1 cellular context compared by ENCODE assay signal in the genomic region with DNA sequence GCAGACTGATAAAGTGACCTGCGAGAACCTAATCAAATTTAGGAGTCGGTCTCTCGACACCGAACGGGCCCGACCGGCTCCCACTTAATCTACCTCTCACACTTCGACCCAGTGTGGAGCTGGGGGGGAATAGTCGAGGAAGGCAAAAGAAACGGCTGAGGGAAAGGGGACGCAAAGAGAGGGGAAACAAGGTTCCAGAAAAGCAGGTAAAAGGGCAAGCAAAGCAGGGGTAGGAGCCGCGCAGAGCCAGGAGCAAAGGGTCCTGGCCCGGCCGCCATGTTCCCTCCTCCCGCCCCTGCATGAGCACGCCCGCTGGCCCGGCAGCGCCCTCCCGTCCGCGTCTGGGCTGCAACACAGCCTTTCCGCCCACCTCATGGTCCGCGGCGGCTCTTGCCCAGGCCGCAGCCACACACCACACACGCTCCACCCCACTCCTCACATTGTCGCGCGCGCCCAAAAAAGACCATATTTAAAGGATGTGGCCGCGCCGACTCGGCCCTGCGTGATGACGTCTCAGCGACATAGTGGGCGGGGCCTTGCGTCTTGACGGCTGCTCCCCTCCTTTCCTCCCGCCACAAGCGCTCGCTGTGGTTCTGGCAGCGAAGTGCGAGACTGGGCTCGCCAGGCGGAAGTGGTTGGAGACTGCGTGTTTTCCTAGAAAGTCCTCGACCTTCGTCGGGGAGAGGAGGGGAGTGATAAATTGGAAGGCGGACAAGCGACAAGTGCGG.
A peak's percentile ranks its signal among the peaks of the same experiment; 100 is the strongest.
TF ChIP-seq lines count a peak whose summit lies in the region.

A gene with protein sequence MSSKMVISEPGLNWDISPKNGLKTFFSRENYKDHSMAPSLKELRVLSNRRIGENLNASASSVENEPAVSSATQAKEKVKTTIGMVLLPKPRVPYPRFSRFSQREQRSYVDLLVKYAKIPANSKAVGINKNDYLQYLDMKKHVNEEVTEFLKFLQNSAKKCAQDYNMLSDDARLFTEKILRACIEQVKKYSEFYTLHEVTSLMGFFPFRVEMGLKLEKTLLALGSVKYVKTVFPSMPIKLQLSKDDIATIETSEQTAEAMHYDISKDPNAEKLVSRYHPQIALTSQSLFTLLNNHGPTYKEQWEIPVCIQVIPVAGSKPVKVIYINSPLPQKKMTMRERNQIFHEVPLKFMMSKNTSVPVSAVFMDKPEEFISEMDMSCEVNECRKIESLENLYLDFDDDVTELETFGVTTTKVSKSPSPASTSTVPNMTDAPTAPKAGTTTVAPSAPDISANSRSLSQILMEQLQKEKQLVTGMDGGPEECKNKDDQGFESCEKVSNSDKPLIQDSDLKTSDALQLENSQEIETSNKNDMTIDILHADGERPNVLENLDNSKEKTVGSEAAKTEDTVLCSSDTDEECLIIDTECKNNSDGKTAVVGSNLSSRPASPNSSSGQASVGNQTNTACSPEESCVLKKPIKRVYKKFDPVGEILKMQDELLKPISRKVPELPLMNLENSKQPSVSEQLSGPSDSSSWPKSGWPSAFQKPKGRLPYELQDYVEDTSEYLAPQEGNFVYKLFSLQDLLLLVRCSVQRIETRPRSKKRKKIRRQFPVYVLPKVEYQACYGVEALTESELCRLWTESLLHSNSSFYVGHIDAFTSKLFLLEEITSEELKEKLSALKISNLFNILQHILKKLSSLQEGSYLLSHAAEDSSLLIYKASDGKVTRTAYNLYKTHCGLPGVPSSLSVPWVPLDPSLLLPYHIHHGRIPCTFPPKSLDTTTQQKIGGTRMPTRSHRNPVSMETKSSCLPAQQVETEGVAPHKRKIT (minus strand): TSS at position 510 of the 728 bp plus-strand sequence. CDS start 1,165 bp downstream, outside the sequence.

TF ChIP-seq in HepG2, 621 proteins besides CTCF, POLR2A, EP300 and RAD21 (continued from another document and continues in another):
- peak; percentile 36; the same call in 1 of the 2 replicates for TF ChIP-seq FOXK2 (IDR thresholded peaks at IDR 0.05)
- TF ChIP-seq, protein P1, sequence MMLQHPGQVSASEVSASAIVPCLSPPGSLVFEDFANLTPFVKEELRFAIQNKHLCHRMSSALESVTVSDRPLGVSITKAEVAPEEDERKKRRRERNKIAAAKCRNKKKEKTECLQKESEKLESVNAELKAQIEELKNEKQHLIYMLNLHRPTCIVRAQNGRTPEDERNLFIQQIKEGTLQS (CRISPR knock-in tag; IDR thresholded peaks at IDR 0.05) = peak; percentile 62
- no peak for TF ChIP-seq JARID2 (CRISPR knock-in tag; IDR thresholded peaks at IDR 0.05; ENCODE audit: insufficient replicate concordance)
- no peak for TF ChIP-seq ZBTB3 (CRISPR knock-in tag; IDR thresholded peaks at IDR 0.05; ENCODE audit: borderline replicate concordance, low read depth)
- TF ChIP-seq, protein P2, sequence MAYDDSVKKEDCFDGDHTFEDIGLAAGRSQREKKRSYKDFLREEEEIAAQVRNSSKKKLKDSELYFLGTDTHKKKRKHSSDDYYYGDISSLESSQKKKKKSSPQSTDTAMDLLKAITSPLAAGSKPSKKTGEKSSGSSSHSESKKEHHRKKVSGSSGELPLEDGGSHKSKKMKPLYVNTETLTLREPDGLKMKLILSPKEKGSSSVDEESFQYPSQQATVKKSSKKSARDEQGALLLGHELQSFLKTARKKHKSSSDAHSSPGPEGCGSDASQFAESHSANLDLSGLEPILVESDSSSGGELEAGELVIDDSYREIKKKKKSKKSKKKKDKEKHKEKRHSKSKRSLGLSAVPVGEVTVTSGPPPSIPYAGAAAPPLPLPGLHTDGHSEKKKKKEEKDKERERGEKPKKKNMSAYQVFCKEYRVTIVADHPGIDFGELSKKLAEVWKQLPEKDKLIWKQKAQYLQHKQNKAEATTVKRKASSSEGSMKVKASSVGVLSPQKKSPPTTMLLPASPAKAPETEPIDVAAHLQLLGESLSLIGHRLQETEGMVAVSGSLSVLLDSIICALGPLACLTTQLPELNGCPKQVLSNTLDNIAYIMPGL (CRISPR knock-in tag; IDR thresholded peaks at IDR 0.05; ENCODE audit: borderline replicate concordance in 1 of 2, low read depth in 1 of 2) = peak; percentile 86 to 95
- no peak for TF ChIP-seq ZNF782 (CRISPR knock-in tag; IDR thresholded peaks at IDR 0.05; ENCODE audit: borderline replicate concordance)
- TF ChIP-seq ZNF382 (CRISPR knock-in tag; IDR thresholded peaks at IDR 0.05; ENCODE audit: borderline replicate concordance) = no peak
- TF ChIP-seq, protein P3, sequence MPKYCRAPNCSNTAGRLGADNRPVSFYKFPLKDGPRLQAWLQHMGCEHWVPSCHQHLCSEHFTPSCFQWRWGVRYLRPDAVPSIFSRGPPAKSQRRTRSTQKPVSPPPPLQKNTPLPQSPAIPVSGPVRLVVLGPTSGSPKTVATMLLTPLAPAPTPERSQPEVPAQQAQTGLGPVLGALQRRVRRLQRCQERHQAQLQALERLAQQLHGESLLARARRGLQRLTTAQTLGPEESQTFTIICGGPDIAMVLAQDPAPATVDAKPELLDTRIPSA (CRISPR knock-in tag; IDR thresholded peaks at IDR 0.05; ENCODE audit: borderline replicate concordance) = no peak
- peak; percentile 60; the same call in 1 of the 2 replicates for TF ChIP-seq ZNF317 (CRISPR knock-in tag; IDR thresholded peaks at IDR 0.05)
- TF ChIP-seq, protein P4, sequence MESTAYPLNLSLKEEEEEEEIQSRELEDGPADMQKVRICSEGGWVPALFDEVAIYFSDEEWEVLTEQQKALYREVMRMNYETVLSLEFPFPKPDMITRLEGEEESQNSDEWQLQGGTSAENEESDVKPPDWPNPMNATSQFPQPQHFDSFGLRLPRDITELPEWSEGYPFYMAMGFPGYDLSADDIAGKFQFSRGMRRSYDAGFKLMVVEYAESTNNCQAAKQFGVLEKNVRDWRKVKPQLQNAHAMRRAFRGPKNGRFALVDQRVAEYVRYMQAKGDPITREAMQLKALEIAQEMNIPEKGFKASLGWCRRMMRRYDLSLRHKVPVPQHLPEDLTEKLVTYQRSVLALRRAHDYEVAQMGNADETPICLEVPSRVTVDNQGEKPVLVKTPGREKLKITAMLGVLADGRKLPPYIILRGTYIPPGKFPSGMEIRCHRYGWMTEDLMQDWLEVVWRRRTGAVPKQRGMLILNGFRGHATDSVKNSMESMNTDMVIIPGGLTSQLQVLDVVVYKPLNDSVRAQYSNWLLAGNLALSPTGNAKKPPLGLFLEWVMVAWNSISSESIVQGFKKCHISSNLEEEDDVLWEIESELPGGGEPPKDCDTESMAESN (CRISPR knock-in tag; conservative IDR thresholded peaks at IDR 0.05) = peak; percentile 87
- TF ChIP-seq ZNF30 (CRISPR knock-in tag; IDR thresholded peaks at IDR 0.05) = peak; percentile 80
- no peak for TF ChIP-seq JDP2 (CRISPR knock-in tag; IDR thresholded peaks at IDR 0.05; ENCODE audit: borderline replicate concordance)
- no peak for TF ChIP-seq ZNF720 (CRISPR knock-in tag; IDR thresholded peaks at IDR 0.05)
- TF ChIP-seq ZNF556 (CRISPR knock-in tag; IDR thresholded peaks at IDR 0.05; ENCODE audit: borderline replicate concordance) = peak; percentile 61; the same call in 1 of the 2 replicates
- TF ChIP-seq, protein P5, sequence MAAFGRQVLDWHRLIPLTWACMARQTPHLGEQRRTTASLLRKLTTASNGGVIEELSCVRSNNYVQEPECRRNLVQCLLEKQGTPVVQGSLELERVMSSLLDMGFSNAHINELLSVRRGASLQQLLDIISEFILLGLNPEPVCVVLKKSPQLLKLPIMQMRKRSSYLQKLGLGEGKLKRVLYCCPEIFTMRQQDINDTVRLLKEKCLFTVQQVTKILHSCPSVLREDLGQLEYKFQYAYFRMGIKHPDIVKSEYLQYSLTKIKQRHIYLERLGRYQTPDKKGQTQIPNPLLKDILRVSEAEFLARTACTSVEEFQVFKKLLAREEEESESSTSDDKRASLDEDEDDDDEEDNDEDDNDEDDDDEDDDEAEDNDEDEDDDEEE (CRISPR knock-in tag; IDR thresholded peaks at IDR 0.05) = peak; percentile 87; the same call in 1 of the 2 replicates
- TF ChIP-seq, protein P6, sequence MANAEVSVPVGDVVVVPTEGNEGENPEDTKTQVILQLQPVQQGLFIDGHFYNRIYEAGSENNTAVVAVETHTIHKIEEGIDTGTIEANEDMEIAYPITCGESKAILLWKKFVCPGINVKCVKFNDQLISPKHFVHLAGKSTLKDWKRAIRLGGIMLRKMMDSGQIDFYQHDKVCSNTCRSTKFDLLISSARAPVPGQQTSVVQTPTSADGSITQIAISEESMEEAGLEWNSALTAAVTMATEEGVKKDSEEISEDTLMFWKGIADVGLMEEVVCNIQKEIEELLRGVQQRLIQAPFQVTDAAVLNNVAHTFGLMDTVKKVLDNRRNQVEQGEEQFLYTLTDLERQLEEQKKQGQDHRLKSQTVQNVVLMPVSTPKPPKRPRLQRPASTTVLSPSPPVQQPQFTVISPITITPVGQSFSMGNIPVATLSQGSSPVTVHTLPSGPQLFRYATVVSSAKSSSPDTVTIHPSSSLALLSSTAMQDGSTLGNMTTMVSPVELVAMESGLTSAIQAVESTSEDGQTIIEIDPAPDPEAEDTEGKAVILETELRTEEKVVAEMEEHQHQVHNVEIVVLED (CRISPR knock-in tag; IDR thresholded peaks at IDR 0.05; ENCODE audit: borderline replicate concordance) = peak; percentile 99
- TF ChIP-seq ELF3 (CRISPR knock-in tag; IDR thresholded peaks at IDR 0.05) = peak; percentile 95
- TF ChIP-seq ZNF460 (CRISPR knock-in tag; IDR thresholded peaks at IDR 0.05; ENCODE audit: borderline replicate concordance) = no peak
- TF ChIP-seq, protein P7, sequence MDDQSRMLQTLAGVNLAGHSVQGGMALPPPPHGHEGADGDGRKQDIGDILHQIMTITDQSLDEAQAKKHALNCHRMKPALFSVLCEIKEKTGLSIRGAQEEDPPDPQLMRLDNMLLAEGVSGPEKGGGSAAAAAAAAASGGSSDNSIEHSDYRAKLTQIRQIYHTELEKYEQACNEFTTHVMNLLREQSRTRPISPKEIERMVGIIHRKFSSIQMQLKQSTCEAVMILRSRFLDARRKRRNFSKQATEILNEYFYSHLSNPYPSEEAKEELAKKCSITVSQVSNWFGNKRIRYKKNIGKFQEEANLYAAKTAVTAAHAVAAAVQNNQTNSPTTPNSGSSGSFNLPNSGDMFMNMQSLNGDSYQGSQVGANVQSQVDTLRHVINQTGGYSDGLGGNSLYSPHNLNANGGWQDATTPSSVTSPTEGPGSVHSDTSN (CRISPR knock-in tag; IDR thresholded peaks at IDR 0.05; ENCODE audit: borderline replicate concordance) = no peak
- peak; percentile 76; the same call in 1 of the 2 replicates for TF ChIP-seq SNAPC2 (CRISPR knock-in tag; IDR thresholded peaks at IDR 0.05)
- no peak for TF ChIP-seq HHEX (CRISPR knock-in tag; IDR thresholded peaks at IDR 0.05)
- TF ChIP-seq YY1 (IDR thresholded peaks at IDR 0.05; ENCODE audit: insufficient read depth, insufficient replicate concordance, low read depth, low read length) = peak; percentile 91
- TF ChIP-seq RARA (CRISPR knock-in tag; IDR thresholded peaks at IDR 0.05) = peak; percentile 61
- peak; percentile 90; the same call in 1 of the 2 replicates for TF ChIP-seq MAF1 (CRISPR knock-in tag; IDR thresholded peaks at IDR 0.05; ENCODE audit: borderline replicate concordance)
- TF ChIP-seq HMG20A (CRISPR knock-in tag; IDR thresholded peaks at IDR 0.05; ENCODE audit: borderline replicate concordance) = no peak
- no peak; the same call in 1 of the 2 replicates for TF ChIP-seq ZNF567 (CRISPR knock-in tag; IDR thresholded peaks at IDR 0.05; ENCODE audit: borderline replicate concordance)
- TF ChIP-seq NCOA1 (CRISPR knock-in tag; IDR thresholded peaks at IDR 0.05) = peak; percentile 30; the same call in 1 of the 2 replicates
- TF ChIP-seq, protein P8, sequence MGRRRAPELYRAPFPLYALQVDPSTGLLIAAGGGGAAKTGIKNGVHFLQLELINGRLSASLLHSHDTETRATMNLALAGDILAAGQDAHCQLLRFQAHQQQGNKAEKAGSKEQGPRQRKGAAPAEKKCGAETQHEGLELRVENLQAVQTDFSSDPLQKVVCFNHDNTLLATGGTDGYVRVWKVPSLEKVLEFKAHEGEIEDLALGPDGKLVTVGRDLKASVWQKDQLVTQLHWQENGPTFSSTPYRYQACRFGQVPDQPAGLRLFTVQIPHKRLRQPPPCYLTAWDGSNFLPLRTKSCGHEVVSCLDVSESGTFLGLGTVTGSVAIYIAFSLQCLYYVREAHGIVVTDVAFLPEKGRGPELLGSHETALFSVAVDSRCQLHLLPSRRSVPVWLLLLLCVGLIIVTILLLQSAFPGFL (CRISPR knock-in tag; IDR thresholded peaks at IDR 0.05) = no peak
- peak; percentile 90; the same call in 1 of the 2 replicates for TF ChIP-seq ZNF225 (CRISPR knock-in tag; IDR thresholded peaks at IDR 0.05)
- TF ChIP-seq GPN1 (CRISPR knock-in tag; IDR thresholded peaks at IDR 0.05; ENCODE audit: borderline replicate concordance) = peak; percentile 83; the same call in 1 of the 2 replicates
- TF ChIP-seq, protein P9, sequence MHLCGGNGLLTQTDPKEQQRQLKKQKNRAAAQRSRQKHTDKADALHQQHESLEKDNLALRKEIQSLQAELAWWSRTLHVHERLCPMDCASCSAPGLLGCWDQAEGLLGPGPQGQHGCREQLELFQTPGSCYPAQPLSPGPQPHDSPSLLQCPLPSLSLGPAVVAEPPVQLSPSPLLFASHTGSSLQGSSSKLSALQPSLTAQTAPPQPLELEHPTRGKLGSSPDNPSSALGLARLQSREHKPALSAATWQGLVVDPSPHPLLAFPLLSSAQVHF (CRISPR knock-in tag; IDR thresholded peaks at IDR 0.05) = peak; percentile 69; the same call in 1 of the 2 replicates
- TF ChIP-seq KLF11 (CRISPR knock-in tag; IDR thresholded peaks at IDR 0.05) = peak; percentile 76; the same call in 1 of the 2 replicates
- peak; percentile 100 for TF ChIP-seq BCL6 (CRISPR knock-in tag; IDR thresholded peaks at IDR 0.05)
- no peak for TF ChIP-seq PLRG1 (conservative IDR thresholded peaks at IDR 0.05)
- peak; percentile 98 for TF ChIP-seq HOXA3 (CRISPR knock-in tag; IDR thresholded peaks at IDR 0.05)
- TF ChIP-seq JUND (CRISPR knock-in tag; IDR thresholded peaks at IDR 0.05) = no peak
- peak; percentile 74; the same call in 1 of the 2 replicates for TF ChIP-seq DNMT3B (CRISPR knock-in tag; conservative IDR thresholded peaks at IDR 0.05)
- peak; percentile 82 for TF ChIP-seq GZF1 (CRISPR knock-in tag; IDR thresholded peaks at IDR 0.05)
- peak; percentile 57 for TF ChIP-seq TEAD3 (CRISPR knock-in tag; optimal IDR thresholded peaks at IDR 0.05; ENCODE audit: borderline replicate concordance)
- TF ChIP-seq XRCC5 (optimal IDR thresholded peaks at IDR 0.05; ENCODE audit: low read length) = peak; percentile 81
- TF ChIP-seq FOXA1 (IDR thresholded peaks at IDR 0.05) = no peak
- TF ChIP-seq FOXA1 (CRISPR knock-in tag; IDR thresholded peaks at IDR 0.05) = peak; percentile 38; the same call in 1 of the 2 replicates
- no peak for TF ChIP-seq ZNF562 (CRISPR knock-in tag; IDR thresholded peaks at IDR 0.05; ENCODE audit: borderline replicate concordance)
- TF ChIP-seq ZNF878 (CRISPR knock-in tag; IDR thresholded peaks at IDR 0.05) = no peak
- TF ChIP-seq, protein P10, sequence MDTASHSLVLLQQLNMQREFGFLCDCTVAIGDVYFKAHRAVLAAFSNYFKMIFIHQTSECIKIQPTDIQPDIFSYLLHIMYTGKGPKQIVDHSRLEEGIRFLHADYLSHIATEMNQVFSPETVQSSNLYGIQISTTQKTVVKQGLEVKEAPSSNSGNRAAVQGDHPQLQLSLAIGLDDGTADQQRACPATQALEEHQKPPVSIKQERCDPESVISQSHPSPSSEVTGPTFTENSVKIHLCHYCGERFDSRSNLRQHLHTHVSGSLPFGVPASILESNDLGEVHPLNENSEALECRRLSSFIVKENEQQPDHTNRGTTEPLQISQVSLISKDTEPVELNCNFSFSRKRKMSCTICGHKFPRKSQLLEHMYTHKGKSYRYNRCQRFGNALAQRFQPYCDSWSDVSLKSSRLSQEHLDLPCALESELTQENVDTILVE (CRISPR knock-in tag; IDR thresholded peaks at IDR 0.05) = no peak
- peak; percentile 88; the same call in 1 of the 2 replicates for TF ChIP-seq SMAD3 (CRISPR knock-in tag; IDR thresholded peaks at IDR 0.05)
